Comparison of ENCODE assay signal across 14 cellular contexts in the genomic region with DNA sequence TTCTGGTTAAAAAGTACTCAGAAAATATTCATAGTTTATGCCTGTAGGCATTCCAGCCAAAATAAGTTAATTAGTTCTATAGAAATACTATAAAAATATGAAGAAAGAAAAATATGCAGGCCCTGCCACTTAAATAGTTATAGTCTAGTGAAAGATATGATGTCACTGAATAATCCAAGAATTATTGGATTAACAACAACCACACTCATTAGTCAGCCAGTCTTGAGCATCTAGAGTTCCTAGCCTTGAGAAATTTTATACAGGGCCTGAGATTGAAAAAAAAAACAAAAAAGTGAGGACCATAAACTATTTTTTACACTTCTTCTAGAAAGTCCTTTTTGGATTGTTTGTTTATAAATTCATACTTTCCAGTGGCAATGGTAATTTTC.
DNase-seq lines count a peak whose midpoint lies in the region; ATAC-seq, FAIRE-seq and TF ChIP-seq lines count a peak whose summit lies in the region.
"Had no signal": no experiment of that assay in that cellular context is flagged by ENCODE, and none has a peak within 500 bp of the region (broad histone marks: within the 10 kb centered on the region; RNA-seq: fewer than 3 reads in every experiment).

No MANE protein-coding gene starts in this region.

- no peak overlapping the region for H3K4me3 ChIP-seq in retinal pigment epithelial cell (ENCODE audit: low read length)
- no peak overlapping the region for H3K4me3 ChIP-seq in right lobe of liver
- H3K4me3 ChIP-seq in WERI-Rb-1 (ENCODE audit: low read depth, low read length), result no peak overlapping the region
- H3K4me3 ChIP-seq: BLaER1 treated with 17β-estradiol and CSF1 and Interleukin-3, amounts not matched to agents 10 nM and 100 nM; K562 had no signal

- H3K27me3 Mint-ChIP-seq in HFFc6 (ENCODE audit: insufficient read depth), result no peaks in the 10 kb centered on the region
- H3K27me3 Mint-ChIP-seq: CD4-positive, CD25-positive, alpha-beta regulatory T cell had no signal

- H3K4me1 ChIP-seq in right lobe of liver, result no peaks in the 10 kb centered on the region
- H3K4me1 ChIP-seq: BLaER1 treated with 17β-estradiol and CSF1 and Interleukin-3, amounts not matched to agents 10 nM and 100 nM had no signal

- TF ChIP-seq CTCF in D721Med (IDR thresholded peaks at IDR 0.05; ENCODE audit: insufficient read depth, missing control alignments), result no peak
- no peak for TF ChIP-seq CTCF in HFFc6 (IDR thresholded peaks at IDR 0.05)
- no peak for TF ChIP-seq CTCF in retinal pigment epithelial cell (conservative IDR thresholded peaks at IDR 0.05; ENCODE audit: low read depth, low read length)
- TF ChIP-seq CTCF in right lobe of liver (IDR thresholded peaks at IDR 0.05), result no peak
- TF ChIP-seq CTCF in WERI-Rb-1 (IDR thresholded peaks at IDR 0.05; ENCODE audit: low read depth, low read length), result no peak

- FAIRE-seq in D721Med (lab: Jason Lieb, UNC), result peak; percentile 16
- FAIRE-seq: G401.6, GM12891, K562 had no signal

- no peaks in the 10 kb centered on the region for H3K36me3 ChIP-seq in right lobe of liver
- H3K36me3 ChIP-seq in WERI-Rb-1, result no peaks in the 10 kb centered on the region
- H3K36me3 ChIP-seq: BLaER1 treated with 17β-estradiol and CSF1 and Interleukin-3, amounts not matched to agents 10 nM and 100 nM had no signal

- no peak for DNase-seq in D721Med (ENCODE audit: insufficient read length, low spot score)
- peak; percentile 25 for DNase-seq in HFFc6
- peak; percentile 31 for DNase-seq in amniotic epithelial cell (ENCODE audit: low read depth)
- DNase-seq in retinal pigment epithelial cell (ENCODE audit: low read depth), result peak; percentile 60
- DNase-seq in right lobe of liver, result no peak
- no peak for DNase-seq in WERI-Rb-1
- no peak for DNase-seq in stimulated activated naive CD4-positive, alpha-beta T cell treated with Interleukin-2 at 50 U/mL for 16 hours (lab: John Stamatoyannopoulos, UW)
- DNase-seq: CD4-positive, CD25-positive, alpha-beta regulatory T cell; DMS 273 treated with DMSO at 0.1 percent for 48 hours; HCEC 1CT had no signal

- no peak overlapping the region for H3K4me3 Mint-ChIP-seq in HFFc6
- H3K4me3 Mint-ChIP-seq: CD4-positive, CD25-positive, alpha-beta regulatory T cell had no signal

- peaks cover 5% of the 10 kb centered on the region; the same call in 1 of the 2 replicates for H3K4me1 Mint-ChIP-seq in HFFc6 (ENCODE audit: low read depth)
- H3K4me1 Mint-ChIP-seq: CD4-positive, CD25-positive, alpha-beta regulatory T cell had no signal

- no peak for ATAC-seq in right lobe of liver
- ATAC-seq: K562 had no signal

- intact Hi-C loops in right lobe of liver (cut with DNase I), result no loop called here

- H3K36me3 Mint-ChIP-seq in HFFc6 (ENCODE audit: low read depth), result no peaks in the 10 kb centered on the region; the same call in 1 of the 2 replicates
- H3K36me3 Mint-ChIP-seq: CD4-positive, CD25-positive, alpha-beta regulatory T cell had no signal

- H3K27me3 ChIP-seq in right lobe of liver (no peaks in the 10 kb centered on the region), WERI-Rb-1 (ENCODE audit: insufficient read depth, low read depth, severe bottlenecking) (no peaks in the 10 kb centered on the region)
- H3K27me3 ChIP-seq: BLaER1 treated with 17β-estradiol and CSF1 and Interleukin-3, amounts not matched to agents 10 nM and 100 nM had no signal

- no peak overlapping the region for H3K27ac ChIP-seq in right lobe of liver
- H3K27ac ChIP-seq in WERI-Rb-1, result no peak overlapping the region
- H3K27ac ChIP-seq: BLaER1 treated with 17β-estradiol and CSF1 and Interleukin-3, amounts not matched to agents 10 nM and 100 nM had no signal

- peaks cover 15% of the 10 kb centered on the region; the same call in 1 of the 2 replicates for H3K9me3 Mint-ChIP-seq in HFFc6

- no peaks in the 10 kb centered on the region for H3K9me3 ChIP-seq in right lobe of liver
- H3K9me3 ChIP-seq in WERI-Rb-1 (ENCODE audit: severe bottlenecking), result no peaks in the 10 kb centered on the region

- no peak for TF ChIP-seq POLR2A in right lobe of liver (IDR thresholded peaks at IDR 0.05)

- H3K27ac Mint-ChIP-seq in HFFc6, result no peak overlapping the region
- H3K27ac Mint-ChIP-seq: CD4-positive, CD25-positive, alpha-beta regulatory T cell had no signal

Comparison
In these comparisons a context has a peak if more than half of its experiments do, and no peak if none do; other contexts are left out.
1. DNase-seq: peak in HFFc6 (single experiment), amniotic epithelial cell (single experiment) and retinal pigment epithelial cell (single experiment); none in D721Med (single experiment), right lobe of liver (0 of 3), WERI-Rb-1 (single experiment) and stimulated activated naive CD4-positive, alpha-beta T cell treated with Interleukin-2 at 50 U/mL for 16 hours (single experiment).